Comparison of ENCODE assay signal across 22 cellular contexts in the genomic region with DNA sequence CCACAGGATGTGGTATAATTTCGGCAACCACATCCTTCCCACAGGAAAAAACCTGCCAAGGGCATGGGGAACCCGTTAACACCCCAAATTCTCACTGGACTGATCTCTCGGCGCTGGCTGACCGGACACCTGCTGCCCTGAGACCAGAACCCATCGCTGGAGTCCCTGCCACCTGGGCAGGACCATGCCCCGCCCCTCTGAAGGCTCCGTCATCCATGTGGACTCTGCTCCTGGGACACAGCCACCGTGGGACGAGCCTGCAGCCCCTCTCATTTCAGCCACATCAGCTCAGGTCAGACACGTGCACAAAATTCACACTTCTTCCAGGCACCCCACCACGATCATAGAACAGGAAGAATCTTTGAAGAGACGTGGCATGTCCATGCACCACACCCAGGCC.
DNase-seq lines count a peak whose midpoint lies in the region; ATAC-seq and TF ChIP-seq lines count a peak whose summit lies in the region.
"Had no signal": no experiment of that assay in that cellular context is flagged by ENCODE, and none has a peak within 500 bp of the region (broad histone marks: within the 10 kb centered on the region; RNA-seq: fewer than 3 reads in every experiment).

No MANE protein-coding gene starts in this region.

- H3K27ac ChIP-seq in esophagus (ENCODE audit: low read depth in 2 of 2, low read length in 1 of 2) (peak overlapping the region; percentile 69 to 87), prostate gland (no peak overlapping the region)
- H3K27ac ChIP-seq: 22Rv1, epithelial cell of prostate, Peyer's patch, right atrium auricular region, tibial nerve had no signal

- H3K9me3 ChIP-seq in esophagus (ENCODE audit: control insufficient read depth in 2 of 2, insufficient read depth in 1 of 2, low read depth in 1 of 2, low read length in 1 of 2) (no peaks in the 10 kb centered on the region), prostate gland (no peaks in the 10 kb centered on the region)
- H3K9me3 ChIP-seq: Peyer's patch, right atrium auricular region, tibial nerve had no signal

- intact Hi-C loops in sciatic nerve (cut with DNase I) = no loop called here
- intact Hi-C loops in prostate gland (cut with DNase I) = no loop called here

- WGBS in esophagus, 2 donors = 66 to 74% methylated on average over 13 of the region's 13 CpGs
- 89% methylated on average over 13 of the region's 13 CpGs for WGBS in prostate gland

- ATAC-seq in sciatic nerve (no peak), HG02798 (IDR thresholded peaks at IDR 0.05; ENCODE audit: poor library complexity, unreplicated experiment) (no peak)
- ATAC-seq: activated CD4-positive, alpha-beta T cell treated with anti-CD3 and anti-CD28 coated beads for 36 hours; left colon had no signal

- H3K36me3 ChIP-seq in esophagus (ENCODE audit: control insufficient read depth in 2 of 2, insufficient read depth in 2 of 2, low read length in 1 of 2) (no peaks in the 10 kb centered on the region), prostate gland (no peaks in the 10 kb centered on the region)
- H3K36me3 ChIP-seq: Peyer's patch, right atrium auricular region had no signal

- H3K27me3 Mint-ChIP-seq in T-helper 1 cell treated with Interleukin-12 subunit alpha and Interleukin-12 subunit beta and Interleukin-4 antibody, amounts not matched to agents 30 μg/mL and 1 μg/mL, for 36 hours (ENCODE audit: low read depth) = peaks cover 36% of the 10 kb centered on the region
- H3K27me3 Mint-ChIP-seq: activated CD4-positive, alpha-beta T cell treated with anti-CD3 and anti-CD28 coated beads for 36 hours; memory B cell had no signal

- no peak overlapping the region for H3K27ac Mint-ChIP-seq in T-helper 1 cell treated with Interleukin-12 subunit alpha and Interleukin-12 subunit beta and Interleukin-4 antibody, amounts not matched to agents 30 μg/mL and 1 μg/mL, for 36 hours
- H3K27ac Mint-ChIP-seq: activated CD4-positive, alpha-beta T cell treated with anti-CD3 and anti-CD28 coated beads for 36 hours; memory B cell had no signal

- no peaks in the 10 kb centered on the region for H3K27me3 ChIP-seq in esophagus (ENCODE audit: control insufficient read depth in 1 of 2, insufficient read depth in 2 of 2, low read length in 2 of 2)
- H3K27me3 ChIP-seq in prostate gland (replicated peaks; ENCODE audit: insufficient read depth) = no peaks in the 10 kb centered on the region
- H3K27me3 ChIP-seq: Peyer's patch, right atrium auricular region, tibial nerve had no signal

- no peak for DNase-seq in T-helper 1 cell
- DNase-seq in Jurkat, Clone E6-1 (ENCODE audit: low read depth, low spot score) = peak; percentile 46
- peak; percentile 53 for DNase-seq in sciatic nerve (ENCODE audit: low spot score)
- DNase-seq in NCI-H774 (lab: John Stamatoyannopoulos, UW) = no peak
- no peak for DNase-seq in prostate gland (ENCODE audit: low spot score)
- DNase-seq: activated CD4-positive, alpha-beta T cell treated with anti-CD3 and anti-CD28 coated beads for 36 hours; foreskin fibroblast; Karpas-422; left colon; MV-4-11; NCI-H187; NCI-H526; SIG-M5 had no signal

- H3K4me3 Mint-ChIP-seq in T-helper 1 cell treated with Interleukin-12 subunit alpha and Interleukin-12 subunit beta and Interleukin-4 antibody, amounts not matched to agents 30 μg/mL and 1 μg/mL, for 36 hours = peak overlapping the region; percentile 17
- H3K4me3 Mint-ChIP-seq: activated CD4-positive, alpha-beta T cell treated with anti-CD3 and anti-CD28 coated beads for 36 hours; memory B cell had no signal

- H3K4me1 Mint-ChIP-seq in T-helper 1 cell treated with Interleukin-12 subunit alpha and Interleukin-12 subunit beta and Interleukin-4 antibody, amounts not matched to agents 30 μg/mL and 1 μg/mL, for 36 hours (ENCODE audit: low read depth) = peaks cover 19% of the 10 kb centered on the region

- H3K4me1 ChIP-seq in esophagus (ENCODE audit: control insufficient read depth in 2 of 2, insufficient read depth in 2 of 2, low read length in 1 of 2) (peaks cover 12 to 27% of the 10 kb centered on the region in 2 donors), prostate gland (replicated peaks) (no peaks in the 10 kb centered on the region)

- no peak for TF ChIP-seq CTCF in prostate gland (IDR thresholded peaks at IDR 0.05)

- no peak for TF ChIP-seq POLR2A in prostate gland (IDR thresholded peaks at IDR 0.05)

- no peak overlapping the region for H3K4me3 ChIP-seq in Jurkat, Clone E6-1 (ENCODE audit: low read length)
- H3K4me3 ChIP-seq in esophagus (ENCODE audit: low read depth in 1 of 2, low read length in 2 of 2) = no peak overlapping the region
- H3K4me3 ChIP-seq in prostate gland = no peak overlapping the region
- H3K4me3 ChIP-seq: Peyer's patch, right atrium auricular region, tibial nerve had no signal

- H3K36me3 Mint-ChIP-seq in T-helper 1 cell treated with Interleukin-12 subunit alpha and Interleukin-12 subunit beta and Interleukin-4 antibody, amounts not matched to agents 30 μg/mL and 1 μg/mL, for 36 hours (ENCODE audit: low read depth) = no peaks in the 10 kb centered on the region
- H3K36me3 Mint-ChIP-seq: memory B cell had no signal

- no peaks in the 10 kb centered on the region for H3K9me3 Mint-ChIP-seq in T-helper 1 cell treated with Interleukin-12 subunit alpha and Interleukin-12 subunit beta and Interleukin-4 antibody, amounts not matched to agents 30 μg/mL and 1 μg/mL, for 36 hours
- H3K9me3 Mint-ChIP-seq: memory B cell had no signal

Comparison
In these comparisons a context has a peak if more than half of its experiments do, and no peak if none do; other contexts are left out.
1. DNase-seq: peak in Jurkat, Clone E6-1 (single experiment) and sciatic nerve (single experiment); none in T-helper 1 cell (0 of 5), NCI-H774 (single experiment) and prostate gland (single experiment).
2. H3K27ac ChIP-seq: peak in esophagus (2 of 2); none in prostate gland (0 of 2).